1 cellular context compared by ENCODE assay signal in genomic region chr1:24411963-24412362, GRCh38.
TF ChIP-seq lines count a peak whose summit lies in the region.

No MANE protein-coding gene starts in this region.

TF ChIP-seq in IMR-90, 13 proteins besides CTCF, POLR2A, EP300 and RAD21:
- TF ChIP-seq RCOR1 (IDR thresholded peaks at IDR 0.05; ENCODE audit: insufficient replicate concordance, low read length), result no peak
- peak; percentile 59 for TF ChIP-seq NFE2L2 (IDR thresholded peaks at IDR 0.05; ENCODE audit: low read depth, low read length)
- TF ChIP-seq MAZ (IDR thresholded peaks at IDR 0.05; ENCODE audit: borderline replicate concordance, low read depth, low read length), result no peak
